ENCODE assay signal across 17 cellular contexts in genomic region chr3:177279118-177279815, GRCh38.
A peak's percentile ranks its signal among the peaks of the same experiment; 100 is the strongest.
DNase-seq lines count a peak whose midpoint lies in the region; ATAC-seq, FAIRE-seq and TF ChIP-seq lines count a peak whose summit lies in the region.
"Had no signal": no experiment of that assay in that cellular context is flagged by ENCODE, and none has a peak within 500 bp of the region (broad histone marks: within the 10 kb centered on the region; RNA-seq: fewer than 3 reads in every experiment).

No MANE protein-coding gene starts in this region.

- H3K4me3 ChIP-seq in Caco-2 (ENCODE audit: low read depth, low read length) = no peak overlapping the region
- H3K4me3 ChIP-seq: esophagus squamous epithelium, GM12878, pancreas had no signal

- H3K27me3 ChIP-seq in Caco-2 (replicated peaks; ENCODE audit: control insufficient read depth, insufficient read depth, low read length) = no peaks in the 10 kb centered on the region
- H3K27me3 ChIP-seq: esophagus squamous epithelium, pancreas had no signal

- intact Hi-C loops in Caco-2 (cut with micrococcal nuclease; ENCODE audit: unreplicated experiment) = no loop called here

- no peaks in the 10 kb centered on the region for H3K9me3 ChIP-seq in Caco-2
- H3K9me3 ChIP-seq: esophagus squamous epithelium, pancreas had no signal

- POLR2A ChIA-PET in Caco-2 (lab: Charles Lee) = no interaction called here
- POLR2A ChIA-PET in activated CD4-positive, alpha-beta T cell treated with anti-CD3 and anti-CD28 coated beads, Interleukin-2, amount 10 ng/mL, durations not matched to agents 7 days and 5 days (lab: Charles Lee) = no interaction called here

- FAIRE-seq in RCC 7860 (lab: Jason Lieb, UNC) = peak; percentile 95
- FAIRE-seq: GM12878, pancreas had no signal

- no peaks in the 10 kb centered on the region for H3K27me3 Mint-ChIP-seq in Caco-2 (ENCODE audit: insufficient read depth, unreplicated experiment)
- H3K27me3 Mint-ChIP-seq in activated T-cell treated with anti-CD3 and anti-CD28 coated beads, Interleukin-2, amount 50 U/mL, for 72 hours (ENCODE audit: low read depth) = no peaks in the 10 kb centered on the region
- H3K27me3 Mint-ChIP-seq in osteocyte (ENCODE audit: unreplicated experiment) = no peaks in the 10 kb centered on the region
- H3K27me3 Mint-ChIP-seq in activated CD4-positive, alpha-beta T cell treated with anti-CD3 and anti-CD28 coated beads, Interleukin-2, amount 10 ng/mL, durations not matched to agents 7 days and 5 days = no peaks in the 10 kb centered on the region
- H3K27me3 Mint-ChIP-seq: activated naive CD8-positive, alpha-beta T cell treated with anti-CD3 and anti-CD28 coated beads, Interleukin-2, amount 50 U/mL, for 24 hours had no signal

- no peak for ATAC-seq in activated T-cell treated with anti-CD3 and anti-CD28 coated beads, Interleukin-2, amount 50 U/mL, for 72 hours (replicated peaks in 1 of 2)
- no peak for ATAC-seq in left lobe of liver
- ATAC-seq: activated naive CD8-positive, alpha-beta T cell treated with anti-CD3 and anti-CD28 coated beads, Interleukin-2, amount 50 U/mL, for 24 hours; GM12878; Right ventricle myocardium inferior had no signal

- no peak overlapping the region for H3K4me3 Mint-ChIP-seq in Caco-2 (ENCODE audit: unreplicated experiment)
- H3K4me3 Mint-ChIP-seq in activated T-cell treated with anti-CD3 and anti-CD28 coated beads, Interleukin-2, amount 50 U/mL, for 72 hours = no peak overlapping the region
- H3K4me3 Mint-ChIP-seq in osteocyte (ENCODE audit: unreplicated experiment) = no peak overlapping the region
- no peak overlapping the region for H3K4me3 Mint-ChIP-seq in activated CD4-positive, alpha-beta T cell treated with anti-CD3 and anti-CD28 coated beads, Interleukin-2, amount 10 ng/mL, durations not matched to agents 7 days and 5 days
- H3K4me3 Mint-ChIP-seq: activated naive CD8-positive, alpha-beta T cell treated with anti-CD3 and anti-CD28 coated beads, Interleukin-2, amount 50 U/mL, for 24 hours had no signal

- H3K9me3 Mint-ChIP-seq in Caco-2 (ENCODE audit: unreplicated experiment) (no peaks in the 10 kb centered on the region), osteocyte (ENCODE audit: unreplicated experiment) (no peaks in the 10 kb centered on the region)
- H3K9me3 Mint-ChIP-seq in activated T-cell treated with anti-CD3 and anti-CD28 coated beads, Interleukin-2, amount 50 U/mL, for 72 hours = peaks cover 0 to 2% of the 10 kb centered on the region in 2 donors
- H3K9me3 Mint-ChIP-seq in activated CD4-positive, alpha-beta T cell treated with anti-CD3 and anti-CD28 coated beads, Interleukin-2, amount 10 ng/mL, durations not matched to agents 7 days and 5 days = peaks cover 19% of the 10 kb centered on the region

- peaks cover 47% of the 10 kb centered on the region for H3K4me1 ChIP-seq in Caco-2
- H3K4me1 ChIP-seq: pancreas had no signal

- H3K27ac Mint-ChIP-seq in Caco-2 (ENCODE audit: unreplicated experiment) (peak overlapping the region; percentile 58), osteocyte (ENCODE audit: unreplicated experiment) (no peak overlapping the region)
- no peak overlapping the region for H3K27ac Mint-ChIP-seq in activated T-cell treated with anti-CD3 and anti-CD28 coated beads, Interleukin-2, amount 50 U/mL, for 72 hours
- no peak overlapping the region for H3K27ac Mint-ChIP-seq in activated CD4-positive, alpha-beta T cell treated with anti-CD3 and anti-CD28 coated beads, Interleukin-2, amount 10 ng/mL, durations not matched to agents 7 days and 5 days
- H3K27ac Mint-ChIP-seq: activated naive CD8-positive, alpha-beta T cell treated with anti-CD3 and anti-CD28 coated beads, Interleukin-2, amount 50 U/mL, for 24 hours had no signal

- no peaks in the 10 kb centered on the region for H3K36me3 Mint-ChIP-seq in Caco-2 (ENCODE audit: insufficient read depth, unreplicated experiment)
- H3K36me3 Mint-ChIP-seq in activated T-cell treated with anti-CD3 and anti-CD28 coated beads, Interleukin-2, amount 50 U/mL, for 72 hours (ENCODE audit: insufficient read depth in 2 of 2) = peaks cover 0 to 12% of the 10 kb centered on the region in 2 donors
- no peaks in the 10 kb centered on the region for H3K36me3 Mint-ChIP-seq in osteocyte (ENCODE audit: unreplicated experiment)
- H3K36me3 Mint-ChIP-seq in activated CD4-positive, alpha-beta T cell treated with anti-CD3 and anti-CD28 coated beads, Interleukin-2, amount 10 ng/mL, durations not matched to agents 7 days and 5 days (ENCODE audit: low read depth) = peaks cover 11% of the 10 kb centered on the region

- DNase-seq in Caco-2 (no peak), NCI-H146 (lab: John Stamatoyannopoulos, UW) (peak; percentile 88), RCC 7860 (ENCODE audit: low spot score) (peak; percentile 73), left kidney (ENCODE audit: low read depth, low spot score) (peak; percentile 35), left lobe of liver (ENCODE audit: low spot score) (no peak), osteocyte (ENCODE audit: extremely low spot score, unreplicated experiment) (no peak)
- no peak for DNase-seq in activated T-cell treated with anti-CD3 and anti-CD28 coated beads, Interleukin-2, amount 50 U/mL, for 72 hours
- no peak for DNase-seq in activated CD4-positive, alpha-beta T cell treated with anti-CD3 and anti-CD28 coated beads, Interleukin-2, amount 10 ng/mL, durations not matched to agents 7 days and 5 days
- DNase-seq: activated naive CD8-positive, alpha-beta T cell treated with anti-CD3 and anti-CD28 coated beads, Interleukin-2, amount 50 U/mL, for 24 hours; esophagus squamous epithelium; hippocampal formation; KG1; mammary epithelial cell; NCI-H226; pancreas had no signal

- BruUV-seq in Caco-2 (replicated peaks; lab: Mats Ljungman, UMichigan) = no TSS peak

- CTCF ChIA-PET in Caco-2 (lab: Charles Lee) = interaction anchor here (0.7 kb wide), 1 partner anchor 15 kb away, joined by 3 read pairs; no protein-coding TSS in a partner anchor
- CTCF ChIA-PET in activated CD4-positive, alpha-beta T cell treated with anti-CD3 and anti-CD28 coated beads, Interleukin-2, amount 10 ng/mL, durations not matched to agents 7 days and 5 days (lab: Charles Lee) = no interaction called here

- H3K4me1 Mint-ChIP-seq in Caco-2 (ENCODE audit: low read depth, unreplicated experiment) (peaks cover 13% of the 10 kb centered on the region), osteocyte (ENCODE audit: unreplicated experiment) (peaks cover 9% of the 10 kb centered on the region)
- peaks cover 25% of the 10 kb centered on the region for H3K4me1 Mint-ChIP-seq in activated T-cell treated with anti-CD3 and anti-CD28 coated beads, Interleukin-2, amount 50 U/mL, for 72 hours (ENCODE audit: low read depth)
- H3K4me1 Mint-ChIP-seq in activated CD4-positive, alpha-beta T cell treated with anti-CD3 and anti-CD28 coated beads, Interleukin-2, amount 10 ng/mL, durations not matched to agents 7 days and 5 days = peaks cover 19% of the 10 kb centered on the region

- no peaks in the 10 kb centered on the region for H3K36me3 ChIP-seq in Caco-2 (ENCODE audit: control insufficient read depth, insufficient read depth, low read length)
- H3K36me3 ChIP-seq: esophagus squamous epithelium, pancreas had no signal

- no peak for TF ChIP-seq CTCF in Caco-2 (IDR thresholded peaks at IDR 0.05; ENCODE audit: insufficient read depth in 1 of 2, low read depth in 1 of 2, low read length in 1 of 2, severe bottlenecking in 1 of 2, unreplicated experiment in 1 of 2)
- TF ChIP-seq CTCF in osteocyte (IDR thresholded peaks at IDR 0.05) = no peak

Comparison
In these comparisons a context has a peak if more than half of its experiments do, and no peak if none do; other contexts are left out.
1. DNase-seq: peak in NCI-H146 (single experiment), RCC 7860 (single experiment) and left kidney (single experiment); none in Caco-2 (0 of 2), activated T-cell treated with anti-CD3 and anti-CD28 coated beads, Interleukin-2, amount 50 U/mL, for 72 hours (0 of 2), left lobe of liver (single experiment), osteocyte (single experiment) and activated CD4-positive, alpha-beta T cell treated with anti-CD3 and anti-CD28 coated beads, Interleukin-2, amount 10 ng/mL, durations not matched to agents 7 days and 5 days (single experiment).